Comparison of ENCODE assay signal across 8 cellular contexts in the genomic region with DNA sequence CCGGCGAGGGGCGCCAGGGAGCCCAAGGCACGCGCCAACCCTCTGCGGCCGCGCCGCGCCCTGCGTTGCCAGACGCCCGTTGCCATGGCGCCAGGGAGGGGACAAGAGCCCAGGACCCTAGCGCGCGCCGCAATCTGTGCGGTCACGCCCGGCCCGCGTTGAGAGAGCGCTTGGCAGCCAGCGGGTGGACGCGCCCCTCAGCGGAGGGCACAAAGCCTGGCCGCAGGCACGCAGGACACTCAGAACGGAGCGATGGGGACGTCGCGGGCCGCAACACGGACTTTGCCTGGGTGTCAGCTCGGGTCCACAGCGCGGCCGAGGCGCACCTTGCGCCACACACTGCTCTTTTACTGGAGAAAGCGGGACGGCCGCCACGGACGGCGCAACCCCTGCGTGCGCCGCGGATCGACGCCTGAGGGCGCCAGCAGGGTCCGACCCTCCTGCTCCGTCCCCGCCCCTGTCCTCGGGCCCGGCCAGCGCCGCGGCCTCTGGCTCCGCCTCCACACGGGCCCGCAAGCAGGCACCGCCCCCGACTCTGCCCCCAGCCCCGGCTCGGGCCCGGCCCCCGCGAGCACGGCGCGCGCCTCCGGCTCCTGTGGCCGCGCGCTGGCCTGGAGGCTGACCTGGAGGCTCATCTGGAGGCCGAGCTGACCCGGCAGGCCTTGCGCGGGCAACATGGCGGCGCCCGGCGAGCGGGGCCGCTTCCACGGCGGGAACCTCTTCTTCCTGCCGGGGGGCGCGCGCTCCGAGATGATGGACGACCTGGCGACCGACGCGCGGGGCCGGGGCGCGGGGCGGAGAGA. TPM values are rescaled to one million over a fixed set of nuclear protein-coding genes. Genes with fewer than 3 reads are reported as not detected.
DNase-seq lines count a peak whose midpoint lies in the region; ATAC-seq and TF ChIP-seq lines count a peak whose summit lies in the region.

A gene (plus strand): TSS at position 650 of the 803 bp plus-strand sequence. CDS start 26 bp downstream, at position 676.

- ATAC-seq in HG02759 (IDR thresholded peaks at IDR 0.05; ENCODE audit: unreplicated experiment) (peak; percentile 80), T-cell (replicated peaks in 1 of 4) (peak; percentile 63 to 76 (median 74)), right cardiac atrium (peak; percentile 94 to 95)

- H3K9me3 Mint-ChIP-seq in T-cell, result no peaks in the 10 kb centered on the region
- H3K9me3 Mint-ChIP-seq in progenitor cell of endocrine pancreas (ENCODE audit: low read depth), result no peaks in the 10 kb centered on the region

- TF ChIP-seq CTCF in progenitor cell of endocrine pancreas (IDR thresholded peaks at IDR 0.05; ENCODE audit: unreplicated experiment), result peak; percentile 47

- intact Hi-C loops in right cardiac atrium (cut with DNase I), result no loop called here

- H3K27ac Mint-ChIP-seq in T-cell, result peak within 1 kb of the TSS; percentile 28 to 55
- peak within 1 kb of the TSS; percentile 95 for H3K27ac Mint-ChIP-seq in progenitor cell of endocrine pancreas

- H3K27me3 Mint-ChIP-seq in T-cell, result peaks cover 3 to 35% of the 10 kb centered on the region in 2 donors
- H3K27me3 Mint-ChIP-seq in progenitor cell of endocrine pancreas, result peaks cover 44% of the 10 kb centered on the region

- H3K4me3 ChIP-seq in right cardiac atrium (ENCODE audit: low read length), result peak within 1 kb of the TSS; percentile 76

- WGBS in right cardiac atrium, result under 1% methylated on average over 109 of the region's 109 CpGs

- DNase-seq in activated T-cell treated with anti-CD3 and anti-CD28 coated beads for 1 hour (ENCODE audit: low read depth) (peak; percentile 40), activated T-cell treated with anti-CD3 and anti-CD28 coated beads for 4 hours (no peak), NCI-H1105 (lab: John Stamatoyannopoulos, UW) (peak; percentile 58), T-cell (peak in 14 of 34 experiments; percentile 28 to 59 (median 49)), astrocyte of the hippocampus (ENCODE audit: low read depth, low spot score) (peak; percentile 97), right cardiac atrium (peak; percentile 93 to 97 (median 96)), progenitor cell of endocrine pancreas (ENCODE audit: low spot score, unreplicated experiment) (peak; percentile 88)

- H3K4me3 Mint-ChIP-seq in T-cell, result peak within 1 kb of the TSS; percentile 71 to 83 (median 82)
- H3K4me3 Mint-ChIP-seq in progenitor cell of endocrine pancreas (ENCODE audit: low read depth), result peak within 1 kb of the TSS; percentile 83

- CTCF ChIA-PET in T-cell (lab: Charles Lee), result no interaction called here

- no peaks in the 10 kb centered on the region for H3K27me3 ChIP-seq in right cardiac atrium (ENCODE audit: control insufficient read depth, insufficient read depth)

- peak within 1 kb of the TSS; percentile 17 for H3K27ac ChIP-seq in right cardiac atrium (ENCODE audit: low read length)

- no peaks in the 10 kb centered on the region for H3K9me3 ChIP-seq in right cardiac atrium (ENCODE audit: control insufficient read depth, low read length)

- peaks cover 5% of the 10 kb centered on the region for H3K4me1 ChIP-seq in right cardiac atrium (ENCODE audit: control insufficient read depth, insufficient read depth, low read length)

- peaks cover 5% of the 10 kb centered on the region for H3K36me3 Mint-ChIP-seq in T-cell
- peaks cover 2% of the 10 kb centered on the region for H3K36me3 Mint-ChIP-seq in progenitor cell of endocrine pancreas (ENCODE audit: insufficient read depth)

- POLR2A ChIA-PET in T-cell (lab: Charles Lee), result no interaction called here

- H3K4me1 Mint-ChIP-seq in T-cell (peaks cover 12 to 24% (median 17%) of the 10 kb centered on the region in 3 donors), progenitor cell of endocrine pancreas (ENCODE audit: low read depth) (peaks cover 11% of the 10 kb centered on the region)

RNA-seq across cellular contexts. Expression of the gene that starts here (rescaled TPM):
- 10 to 100 TPM; 16.1 to 31.9 (median 22.0) TPM for total RNA-seq in T-cell
- total RNA-seq in right cardiac atrium, result 10 to 100 TPM; 19.6 to 25.7 (median 22.2) TPM
- polyA plus RNA-seq in right cardiac atrium, result 31.7 TPM
- 27.1 and 32.9 TPM in 2 replicates for total RNA-seq in progenitor cell of endocrine pancreas
